Comparison of ENCODE assay signal across 15 cellular contexts in the genomic region with DNA sequence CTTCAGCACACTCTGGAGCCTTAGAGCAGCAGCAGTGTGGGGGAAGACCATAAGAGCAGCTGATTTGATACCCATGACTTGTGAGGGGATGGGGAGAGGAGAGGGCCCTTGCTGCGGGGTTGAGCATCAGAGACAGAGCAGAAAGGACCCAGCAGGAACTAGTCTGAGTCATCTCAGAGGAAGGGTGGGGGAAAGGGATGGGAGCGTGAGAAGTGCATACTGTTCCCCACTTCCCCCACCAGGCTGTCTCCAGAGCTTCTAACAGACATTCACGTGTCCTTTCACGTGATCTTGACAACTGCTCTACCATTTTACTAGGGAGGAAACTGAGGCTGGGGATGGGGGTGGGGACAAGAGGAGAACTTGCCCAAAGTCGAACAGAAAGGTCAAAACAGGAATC.
"Had no signal": no experiment of that assay in that cellular context is flagged by ENCODE, and none has a peak within 500 bp of the region (broad histone marks: within the 10 kb centered on the region; RNA-seq: fewer than 3 reads in every experiment).

No MANE protein-coding gene starts in this region.

- DNase-seq: activated CD4-positive, alpha-beta T cell treated with anti-CD3 and anti-CD28 coated beads, Interleukin-2, amount 50 U/mL, for 48 hours; activated gamma-delta T cell; adrenal gland; dermis blood vessel endothelial cell; effector memory CD4-positive, alpha-beta T cell; heart left ventricle; left lung; nephron progenitor cell; stimulated activated CD4-positive, alpha-beta T cell treated with anti-CD3 and anti-CD28 coated beads, Interleukin-12 subunit alpha, Interleukin-12 subunit beta, amount 100 ng/mL, for 4 hours; stimulated activated CD4-positive, alpha-beta T cell treated with anti-CD3 and anti-CD28 coated beads, Interleukin-1b, Interleukin-23, amount 100 ng/mL, for 48 hours; stimulated activated CD8-positive, alpha-beta memory T cell treated with anti-CD3 and anti-CD28 coated beads, Interleukin-4, amount 100 ng/mL, for 48 hours; stimulated activated naive CD4-positive, alpha-beta T cell had no signal

- ATAC-seq: activated naive CD4-positive, alpha-beta T cell treated with anti-CD3 and anti-CD28 coated beads, Interleukin-2, amount 50 U/mL, for 72 hours; gastroesophageal sphincter; heart left ventricle; left lung had no signal

- H3K4me3 ChIP-seq: adrenal gland, esophagus muscularis mucosa, gastroesophageal sphincter, heart left ventricle, left lung had no signal

- H3K27ac ChIP-seq: adrenal gland, esophagus muscularis mucosa, gastroesophageal sphincter, heart left ventricle, left lung had no signal

- H3K27me3 ChIP-seq: adrenal gland had no signal

- H3K36me3 ChIP-seq: adrenal gland, esophagus muscularis mucosa, gastroesophageal sphincter, heart left ventricle, left lung had no signal
